Comparison of ENCODE assay signal across 1 cellular context in the genomic region with DNA sequence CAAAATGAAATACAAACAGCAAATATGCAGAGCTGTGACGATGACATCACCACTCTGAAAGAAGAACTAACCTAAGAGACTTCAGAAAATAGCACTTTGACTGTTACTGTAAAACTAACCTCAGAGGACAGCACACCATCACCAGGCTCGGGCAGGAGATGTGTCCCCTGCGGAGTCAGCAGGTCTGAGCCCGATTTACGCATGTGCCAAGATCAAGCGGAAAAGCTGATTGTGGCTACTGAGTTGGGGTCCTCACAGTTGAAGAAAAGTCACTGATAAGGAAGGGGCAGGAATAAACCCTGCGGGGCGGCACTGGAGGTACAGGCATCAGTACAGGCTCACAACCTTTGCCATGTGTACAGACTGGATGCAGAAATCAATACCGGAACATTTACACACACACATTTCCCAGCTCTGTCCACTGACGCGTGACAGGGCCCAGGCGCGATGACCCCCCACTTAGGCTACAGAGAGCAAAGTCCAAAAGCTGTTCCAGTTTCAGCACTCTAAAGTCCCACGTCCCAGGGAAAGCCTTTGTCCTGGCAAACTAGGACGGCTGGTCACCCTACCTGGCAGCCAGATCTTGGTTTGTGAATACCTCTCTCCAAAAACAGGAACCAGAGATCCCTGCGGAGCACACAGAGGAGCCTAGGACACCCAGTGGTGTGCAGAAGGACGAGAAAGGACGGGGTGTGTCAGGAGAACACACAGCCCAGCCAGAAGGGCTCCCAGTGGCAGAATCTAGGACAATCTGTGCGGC.
TF ChIP-seq lines count a peak whose summit lies in the region.

No MANE protein-coding gene starts in this region.

TF ChIP-seq in HepG2, 621 proteins besides CTCF, POLR2A, EP300 and RAD21 (continued from another document):
- TF ChIP-seq NFIC (IDR thresholded peaks at IDR 0.05; ENCODE audit: low read length) (peak; percentile 76), ZNF569 (CRISPR knock-in tag; IDR thresholded peaks at IDR 0.05; ENCODE audit: borderline replicate concordance) (no peak), ZNF225 (CRISPR knock-in tag; IDR thresholded peaks at IDR 0.05) (no peak), ISL2 (CRISPR knock-in tag; IDR thresholded peaks at IDR 0.05) (peak; percentile 85), KLF9 (CRISPR knock-in tag; IDR thresholded peaks at IDR 0.05; ENCODE audit: low read depth) (peak; percentile 32; the same call in 1 of the 2 replicates), MEIS2 (CRISPR knock-in tag; IDR thresholded peaks at IDR 0.05) (peak; percentile 95), ZNF557 (CRISPR knock-in tag; IDR thresholded peaks at IDR 0.05) (peak; percentile 84; the same call in 1 of the 2 replicates), ZNF7 (CRISPR knock-in tag; IDR thresholded peaks at IDR 0.05) (0 out of 2 replicates have a peak, but pooled peaks have one; percentile 34), TBP (CRISPR knock-in tag; IDR thresholded peaks at IDR 0.05) (no peak), BRCA1 (CRISPR knock-in tag; IDR thresholded peaks at IDR 0.05) (peak; percentile 40; the same call in 1 of the 2 replicates), ZNF350 (CRISPR knock-in tag; IDR thresholded peaks at IDR 0.05; ENCODE audit: borderline replicate concordance, low read depth) (peak; percentile 97), NR2C2 (CRISPR knock-in tag; IDR thresholded peaks at IDR 0.05; ENCODE audit: borderline replicate concordance) (peak; percentile 83), ZNF235 (CRISPR knock-in tag; IDR thresholded peaks at IDR 0.05; ENCODE audit: borderline replicate concordance) (no peak), THYN1 (CRISPR knock-in tag; IDR thresholded peaks at IDR 0.05; ENCODE audit: borderline replicate concordance, low read depth) (no peak), AHR (CRISPR knock-in tag; IDR thresholded peaks at IDR 0.05) (peak; percentile 72), PTBP1 (IDR thresholded peaks at IDR 0.05; ENCODE audit: low read depth, low read length, poor library complexity, severe bottlenecking) (peak; percentile 41), BRD4 (CRISPR knock-in tag; IDR thresholded peaks at IDR 0.05) (no peak; the same call in 1 of the 2 replicates), HOXA5 (CRISPR knock-in tag; IDR thresholded peaks at IDR 0.05) (peak; percentile 87), RNF2 (conservative IDR thresholded peaks at IDR 0.05; ENCODE audit: low read depth) (no peak), KLF12 (CRISPR knock-in tag; IDR thresholded peaks at IDR 0.05; ENCODE audit: borderline replicate concordance) (peak; percentile 52; the same call in 1 of the 2 replicates), RBM39 (IDR thresholded peaks at IDR 0.05; ENCODE audit: low read depth, low read length, poor library complexity, severe bottlenecking) (no peak), STAG1 (CRISPR knock-in tag; IDR thresholded peaks at IDR 0.05) (no peak; the same call in 1 of the 2 replicates), NR1H2 (CRISPR knock-in tag; IDR thresholded peaks at IDR 0.05; ENCODE audit: borderline replicate concordance, low read depth) (no peak), PHF5A (CRISPR knock-in tag; IDR thresholded peaks at IDR 0.05; ENCODE audit: low read depth, unreplicated experiment) (peak; percentile 92), FOXA3 (CRISPR knock-in tag; IDR thresholded peaks at IDR 0.05) (peak; percentile 96)
- TF ChIP-seq, protein P1, sequence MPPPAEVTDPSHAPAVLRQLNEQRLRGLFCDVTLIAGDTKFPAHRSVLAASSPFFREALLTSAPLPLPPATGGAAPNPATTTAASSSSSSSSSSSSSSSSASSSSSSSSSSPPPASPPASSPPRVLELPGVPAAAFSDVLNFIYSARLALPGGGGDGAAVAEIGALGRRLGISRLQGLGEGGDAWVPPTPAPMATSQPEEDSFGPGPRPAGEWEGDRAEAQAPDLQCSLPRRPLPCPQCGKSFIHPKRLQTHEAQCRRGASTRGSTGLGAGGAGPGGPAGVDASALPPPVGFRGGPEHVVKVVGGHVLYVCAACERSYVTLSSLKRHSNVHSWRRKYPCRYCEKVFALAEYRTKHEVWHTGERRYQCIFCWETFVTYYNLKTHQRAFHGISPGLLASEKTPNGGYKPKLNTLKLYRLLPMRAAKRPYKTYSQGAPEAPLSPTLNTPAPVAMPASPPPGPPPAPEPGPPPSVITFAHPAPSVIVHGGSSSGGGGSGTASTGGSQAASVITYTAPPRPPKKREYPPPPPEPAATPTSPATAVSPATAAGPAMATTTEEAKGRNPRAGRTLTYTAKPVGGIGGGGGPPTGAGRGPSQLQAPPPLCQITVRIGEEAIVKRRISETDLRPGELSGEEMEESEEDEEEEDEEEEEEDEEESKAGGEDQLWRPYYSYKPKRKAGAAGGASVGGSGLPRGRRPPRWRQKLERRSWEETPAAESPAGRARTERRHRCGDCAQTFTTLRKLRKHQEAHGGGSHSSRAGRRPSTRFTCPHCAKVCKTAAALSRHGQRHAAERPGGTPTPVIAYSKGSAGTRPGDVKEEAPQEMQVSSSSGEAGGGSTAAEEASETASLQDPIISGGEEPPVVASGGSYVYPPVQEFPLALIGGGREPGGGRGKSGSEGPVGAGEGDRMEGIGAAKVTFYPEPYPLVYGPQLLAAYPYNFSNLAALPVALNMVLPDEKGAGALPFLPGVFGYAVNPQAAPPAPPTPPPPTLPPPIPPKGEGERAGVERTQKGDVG (CRISPR knock-in tag; IDR thresholded peaks at IDR 0.05; ENCODE audit: borderline replicate concordance), result peak; percentile 92
- TF ChIP-seq, protein P2, sequence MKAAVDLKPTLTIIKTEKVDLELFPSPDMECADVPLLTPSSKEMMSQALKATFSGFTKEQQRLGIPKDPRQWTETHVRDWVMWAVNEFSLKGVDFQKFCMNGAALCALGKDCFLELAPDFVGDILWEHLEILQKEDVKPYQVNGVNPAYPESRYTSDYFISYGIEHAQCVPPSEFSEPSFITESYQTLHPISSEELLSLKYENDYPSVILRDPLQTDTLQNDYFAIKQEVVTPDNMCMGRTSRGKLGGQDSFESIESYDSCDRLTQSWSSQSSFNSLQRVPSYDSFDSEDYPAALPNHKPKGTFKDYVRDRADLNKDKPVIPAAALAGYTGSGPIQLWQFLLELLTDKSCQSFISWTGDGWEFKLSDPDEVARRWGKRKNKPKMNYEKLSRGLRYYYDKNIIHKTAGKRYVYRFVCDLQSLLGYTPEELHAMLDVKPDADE (CRISPR knock-in tag; IDR thresholded peaks at IDR 0.05), result 0 out of 2 replicates have a peak, but pooled peaks have one; percentile 23
- TF ChIP-seq, protein P3, sequence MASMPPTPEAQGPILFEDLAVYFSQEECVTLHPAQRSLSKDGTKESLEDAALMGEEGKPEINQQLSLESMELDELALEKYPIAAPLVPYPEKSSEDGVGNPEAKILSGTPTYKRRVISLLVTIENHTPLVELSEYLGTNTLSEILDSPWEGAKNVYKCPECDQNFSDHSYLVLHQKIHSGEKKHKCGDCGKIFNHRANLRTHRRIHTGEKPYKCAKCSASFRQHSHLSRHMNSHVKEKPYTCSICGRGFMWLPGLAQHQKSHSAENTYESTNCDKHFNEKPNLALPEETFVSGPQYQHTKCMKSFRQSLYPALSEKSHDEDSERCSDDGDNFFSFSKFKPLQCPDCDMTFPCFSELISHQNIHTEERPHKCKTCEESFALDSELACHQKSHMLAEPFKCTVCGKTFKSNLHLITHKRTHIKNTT (CRISPR knock-in tag; IDR thresholded peaks at IDR 0.05), result no peak
- TF ChIP-seq, protein P4, sequence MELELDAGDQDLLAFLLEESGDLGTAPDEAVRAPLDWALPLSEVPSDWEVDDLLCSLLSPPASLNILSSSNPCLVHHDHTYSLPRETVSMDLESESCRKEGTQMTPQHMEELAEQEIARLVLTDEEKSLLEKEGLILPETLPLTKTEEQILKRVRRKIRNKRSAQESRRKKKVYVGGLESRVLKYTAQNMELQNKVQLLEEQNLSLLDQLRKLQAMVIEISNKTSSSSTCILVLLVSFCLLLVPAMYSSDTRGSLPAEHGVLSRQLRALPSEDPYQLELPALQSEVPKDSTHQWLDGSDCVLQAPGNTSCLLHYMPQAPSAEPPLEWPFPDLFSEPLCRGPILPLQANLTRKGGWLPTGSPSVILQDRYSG (CRISPR knock-in tag; IDR thresholded peaks at IDR 0.05), result no peak; the same call in 1 of the 2 replicates
- TF ChIP-seq, protein P5, sequence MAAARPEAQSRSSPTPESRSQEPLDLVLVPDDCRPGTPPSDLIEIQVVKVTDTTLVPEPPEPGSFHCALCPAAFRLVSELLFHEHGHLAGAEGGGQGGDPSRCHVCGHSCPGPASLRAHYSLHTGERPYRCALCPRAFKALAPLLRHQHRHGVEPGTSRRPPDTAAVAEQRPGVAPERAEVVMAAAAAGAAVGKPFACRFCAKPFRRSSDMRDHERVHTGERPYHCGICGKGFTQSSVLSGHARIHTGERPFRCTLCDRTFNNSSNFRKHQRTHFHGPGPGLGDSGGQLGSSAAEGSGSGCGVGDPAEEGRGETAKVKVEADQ (CRISPR knock-in tag; IDR thresholded peaks at IDR 0.05; ENCODE audit: borderline replicate concordance), result no peak; the same call in 1 of the 2 replicates
- TF ChIP-seq, protein P6, sequence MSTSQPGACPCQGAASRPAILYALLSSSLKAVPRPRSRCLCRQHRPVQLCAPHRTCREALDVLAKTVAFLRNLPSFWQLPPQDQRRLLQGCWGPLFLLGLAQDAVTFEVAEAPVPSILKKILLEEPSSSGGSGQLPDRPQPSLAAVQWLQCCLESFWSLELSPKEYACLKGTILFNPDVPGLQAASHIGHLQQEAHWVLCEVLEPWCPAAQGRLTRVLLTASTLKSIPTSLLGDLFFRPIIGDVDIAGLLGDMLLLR (CRISPR knock-in tag; IDR thresholded peaks at IDR 0.05), result peak; percentile 78; the same call in 1 of the 2 replicates
- TF ChIP-seq, protein P7, sequence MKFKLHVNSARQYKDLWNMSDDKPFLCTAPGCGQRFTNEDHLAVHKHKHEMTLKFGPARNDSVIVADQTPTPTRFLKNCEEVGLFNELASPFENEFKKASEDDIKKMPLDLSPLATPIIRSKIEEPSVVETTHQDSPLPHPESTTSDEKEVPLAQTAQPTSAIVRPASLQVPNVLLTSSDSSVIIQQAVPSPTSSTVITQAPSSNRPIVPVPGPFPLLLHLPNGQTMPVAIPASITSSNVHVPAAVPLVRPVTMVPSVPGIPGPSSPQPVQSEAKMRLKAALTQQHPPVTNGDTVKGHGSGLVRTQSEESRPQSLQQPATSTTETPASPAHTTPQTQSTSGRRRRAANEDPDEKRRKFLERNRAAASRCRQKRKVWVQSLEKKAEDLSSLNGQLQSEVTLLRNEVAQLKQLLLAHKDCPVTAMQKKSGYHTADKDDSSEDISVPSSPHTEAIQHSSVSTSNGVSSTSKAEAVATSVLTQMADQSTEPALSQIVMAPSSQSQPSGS (CRISPR knock-in tag; IDR thresholded peaks at IDR 0.05), result peak; percentile 93
- TF ChIP-seq, protein P8, sequence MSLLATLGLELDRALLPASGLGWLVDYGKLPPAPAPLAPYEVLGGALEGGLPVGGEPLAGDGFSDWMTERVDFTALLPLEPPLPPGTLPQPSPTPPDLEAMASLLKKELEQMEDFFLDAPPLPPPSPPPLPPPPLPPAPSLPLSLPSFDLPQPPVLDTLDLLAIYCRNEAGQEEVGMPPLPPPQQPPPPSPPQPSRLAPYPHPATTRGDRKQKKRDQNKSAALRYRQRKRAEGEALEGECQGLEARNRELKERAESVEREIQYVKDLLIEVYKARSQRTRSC (CRISPR knock-in tag; IDR thresholded peaks at IDR 0.05; ENCODE audit: low read depth), result no peak; the same call in 1 of the 2 replicates
- TF ChIP-seq, protein P9, sequence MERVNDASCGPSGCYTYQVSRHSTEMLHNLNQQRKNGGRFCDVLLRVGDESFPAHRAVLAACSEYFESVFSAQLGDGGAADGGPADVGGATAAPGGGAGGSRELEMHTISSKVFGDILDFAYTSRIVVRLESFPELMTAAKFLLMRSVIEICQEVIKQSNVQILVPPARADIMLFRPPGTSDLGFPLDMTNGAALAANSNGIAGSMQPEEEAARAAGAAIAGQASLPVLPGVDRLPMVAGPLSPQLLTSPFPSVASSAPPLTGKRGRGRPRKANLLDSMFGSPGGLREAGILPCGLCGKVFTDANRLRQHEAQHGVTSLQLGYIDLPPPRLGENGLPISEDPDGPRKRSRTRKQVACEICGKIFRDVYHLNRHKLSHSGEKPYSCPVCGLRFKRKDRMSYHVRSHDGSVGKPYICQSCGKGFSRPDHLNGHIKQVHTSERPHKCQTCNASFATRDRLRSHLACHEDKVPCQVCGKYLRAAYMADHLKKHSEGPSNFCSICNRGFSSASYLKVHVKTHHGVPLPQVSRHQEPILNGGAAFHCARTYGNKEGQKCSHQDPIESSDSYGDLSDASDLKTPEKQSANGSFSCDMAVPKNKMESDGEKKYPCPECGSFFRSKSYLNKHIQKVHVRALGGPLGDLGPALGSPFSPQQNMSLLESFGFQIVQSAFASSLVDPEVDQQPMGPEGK (CRISPR knock-in tag; IDR thresholded peaks at IDR 0.05), result peak; percentile 97
